8 cellular contexts compared by ENCODE assay signal in genomic region chr5:694042-694431, GRCh38. TPM values are rescaled to one million over a fixed set of nuclear protein-coding genes. Genes with fewer than 3 reads are reported as not detected.
A peak's percentile ranks its signal among the peaks of the same experiment; 100 is the strongest.
DNase-seq lines count a peak whose midpoint lies in the region; ATAC-seq and TF ChIP-seq lines count a peak whose summit lies in the region.
"Not testable (repeated sequence)": the region's sequence is repeated elsewhere in the genome, so short reads cannot be mapped to it uniquely, and the experiment has no call there.

No MANE protein-coding gene starts in this region.

- peaks cover 28% of the 10 kb centered on the region for H3K27me3 ChIP-seq in A673 (replicated peaks; ENCODE audit: insufficient read depth, low read depth, low read length, poor library complexity)
- not testable (repeated sequence) for H3K27me3 ChIP-seq in OCI-LY3 (ENCODE audit: low read depth, low read length); endocrine pancreas (ENCODE audit: control insufficient read depth, insufficient read depth, low read length); hepatocyte; neural cell (ENCODE audit: insufficient read depth, low read depth, low read length); suprapubic skin

- intact Hi-C loops in A673 (cut with micrococcal nuclease; ENCODE audit: unreplicated experiment) = not testable (repeated sequence)

- not testable (repeated sequence) for H2AFZ ChIP-seq in OCI-LY3 (ENCODE audit: low read depth, low read length); hepatocyte; neural cell (ENCODE audit: low read depth, low read length)

- not testable (repeated sequence) for TF ChIP-seq CTCF in A673 (conservative IDR thresholded peaks at IDR 0.05; ENCODE audit: low read depth, low read length); OCI-LY3 (IDR thresholded peaks at IDR 0.05; ENCODE audit: low read depth, low read length); hepatocyte (IDR thresholded peaks at IDR 0.05; ENCODE audit: poor library complexity); neural cell (IDR thresholded peaks at IDR 0.05; ENCODE audit: poor library complexity, severe bottlenecking); suprapubic skin (IDR thresholded peaks at IDR 0.05)

- not testable (repeated sequence) for H3K4me1 ChIP-seq in A673 (ENCODE audit: insufficient read depth, low read length, poor library complexity, severe bottlenecking); OCI-LY3 (ENCODE audit: low read length); endocrine pancreas (ENCODE audit: control insufficient read depth, insufficient read depth, low read length); hepatocyte (ENCODE audit: insufficient read depth)
- H3K4me1 ChIP-seq in suprapubic skin = peaks cover 11% of the 10 kb centered on the region

- ATAC-seq in HG02588 (IDR thresholded peaks at IDR 0.05; ENCODE audit: unreplicated experiment) = peak; percentile 14
- ATAC-seq in activated T-cell treated with anti-CD3 and anti-CD28 coated beads, Interleukin-2, amount 50 U/mL, for 4 hours = peak in 1 of 2 donors; percentile 11

- not testable (repeated sequence) for H3K79me2 ChIP-seq in OCI-LY3 (ENCODE audit: low read length); hepatocyte; neural cell (replicated peaks; ENCODE audit: insufficient read depth, low read length)

- not testable (repeated sequence) for BruUV-seq in A673 (replicated peaks; lab: Mats Ljungman, UMichigan)

- not testable (repeated sequence) for DNase-seq in A673 (ENCODE audit: low spot score); activated T-cell treated with anti-CD3 and anti-CD28 coated beads, Interleukin-2, amount 50 U/mL, for 4 hours; hepatocyte (ENCODE audit: low spot score)
- DNase-seq in suprapubic skin (ENCODE audit: low spot score in 2 of 2) = peak in 1 of 2 donors; percentile 61

- H3K9me2 ChIP-seq in hepatocyte (replicated peaks; ENCODE audit: insufficient read depth); neural cell (ENCODE audit: insufficient read depth, low read length): not testable (repeated sequence)

- peak overlapping the region; percentile 26 for H3K4me3 Mint-ChIP-seq in activated T-cell treated with anti-CD3 and anti-CD28 coated beads, Interleukin-2, amount 50 U/mL, for 4 hours

- not testable (repeated sequence) for TF ChIP-seq EP300 in neural cell (conservative IDR thresholded peaks at IDR 0.05; ENCODE audit: poor library complexity, severe bottlenecking); suprapubic skin (IDR thresholded peaks at IDR 0.05)

- not testable (repeated sequence) for H4K20me1 ChIP-seq in OCI-LY3 (ENCODE audit: insufficient read depth, low read length); hepatocyte (ENCODE audit: insufficient read depth, poor library complexity, severe bottlenecking); neural cell (ENCODE audit: insufficient read depth)

- H3K27ac ChIP-seq in A673 (ENCODE audit: low read depth, low read length, poor library complexity, severe bottlenecking); OCI-LY3 (ENCODE audit: low read length); hepatocyte; neural cell (ENCODE audit: low read length); suprapubic skin: not testable (repeated sequence)

- CTCF ChIA-PET in A673 (lab: Charles Lee) = not testable (repeated sequence)

- not testable (repeated sequence) for H3K9ac ChIP-seq in OCI-LY3 (ENCODE audit: low read length); neural cell (ENCODE audit: low read length)
- peak overlapping the region; percentile 26 for H3K9ac ChIP-seq in endocrine pancreas (ENCODE audit: control insufficient read depth, insufficient read depth, low read length)

- not testable (repeated sequence) for H3K27me3 Mint-ChIP-seq in activated T-cell treated with anti-CD3 and anti-CD28 coated beads, Interleukin-2, amount 50 U/mL, for 4 hours (ENCODE audit: low read depth)

- H3K9me3 Mint-ChIP-seq in activated T-cell treated with anti-CD3 and anti-CD28 coated beads, Interleukin-2, amount 50 U/mL, for 4 hours = not testable (repeated sequence)

- not testable (repeated sequence) for H3K9me3 ChIP-seq in A673 (ENCODE audit: low read depth, low read length, poor library complexity, severe bottlenecking); OCI-LY3 (ENCODE audit: insufficient read depth, low read length); endocrine pancreas (ENCODE audit: control insufficient read depth, low read length); hepatocyte (ENCODE audit: low read depth); neural cell (ENCODE audit: low read length); suprapubic skin

- H3F3A ChIP-seq in neural cell (ENCODE audit: insufficient read depth, low read length, poor library complexity, severe bottlenecking) = not testable (repeated sequence)

- not testable (repeated sequence) for H3K4me1 Mint-ChIP-seq in activated T-cell treated with anti-CD3 and anti-CD28 coated beads, Interleukin-2, amount 50 U/mL, for 4 hours (ENCODE audit: low read depth)

- POLR2A ChIA-PET in A673 (lab: Charles Lee; ENCODE audit: low non-redundant PET) = not testable (repeated sequence)

- H3K36me3 ChIP-seq in A673 (ENCODE audit: insufficient read depth, low read length, poor library complexity, severe bottlenecking); OCI-LY3 (replicated peaks; ENCODE audit: low read depth, low read length); endocrine pancreas (ENCODE audit: control insufficient read depth, insufficient read depth, low read length); hepatocyte (replicated peaks; ENCODE audit: insufficient read depth, low read depth); neural cell (ENCODE audit: insufficient read depth, low read length); suprapubic skin: not testable (repeated sequence)

- 0% methylated on average over 8 of the region's 22 CpGs for whole genome bisulfite sequencing in hepatocyte (ENCODE audit: low lambda C conversion rate, missing lambda C conversion rate)
- no CpG with 5 or more reads among the region's 22 CpGs for WGBS in suprapubic skin

- TF ChIP-seq POLR2A in suprapubic skin (IDR thresholded peaks at IDR 0.05) = not testable (repeated sequence)

- not testable (repeated sequence) for TF ChIP-seq RAD21 in neural cell (conservative IDR thresholded peaks at IDR 0.05)

- H3K4me3 ChIP-seq in A673 (ENCODE audit: low read depth, low read length, poor library complexity, severe bottlenecking) (peak overlapping the region; percentile 44), OCI-LY3 (ENCODE audit: low read length) (peak overlapping the region; percentile 77), neural cell (ENCODE audit: low read length) (peak overlapping the region; percentile 60), suprapubic skin (peak overlapping the region; percentile 65)
- H3K4me3 ChIP-seq in endocrine pancreas (ENCODE audit: control insufficient read depth, insufficient read depth, low read length); hepatocyte: not testable (repeated sequence)

- not testable (repeated sequence) for H3K36me3 Mint-ChIP-seq in activated T-cell treated with anti-CD3 and anti-CD28 coated beads, Interleukin-2, amount 50 U/mL, for 4 hours (ENCODE audit: insufficient read depth)

- peak overlapping the region; percentile 60 for H3K4me2 ChIP-seq in OCI-LY3 (ENCODE audit: low read length)
- H3K4me2 ChIP-seq in hepatocyte = peak overlapping the region; percentile 84
- not testable (repeated sequence) for H3K4me2 ChIP-seq in neural cell (ENCODE audit: low read length)

RNA-seq across cellular contexts. Expression of gene TPPP, which starts 0.9 kb away (rescaled TPM):
- total RNA-seq in A673 (2021) (0.09 and 0.19 TPM in 2 replicates), hepatocyte (1.6 and 2.0 TPM in 2 replicates), suprapubic skin (10 to 100 TPM; 10.5 to 22.2 (median 16.2) TPM)
- under 1 TPM; 0.08 to 0.19 (median 0.08) TPM for total RNA-seq in activated T-cell treated with anti-CD3 and anti-CD28 coated beads, Interleukin-2, amount 50 U/mL, for 4 hours
- polyA plus RNA-seq in hepatocyte (4.3 and 5.2 TPM in 2 replicates), neural cell (9.9 and 14.3 TPM in 2 replicates)
- 22.4 and 25.5 TPM in 2 replicates for polyA minus RNA-seq in neural cell
